In the genomic region with DNA sequence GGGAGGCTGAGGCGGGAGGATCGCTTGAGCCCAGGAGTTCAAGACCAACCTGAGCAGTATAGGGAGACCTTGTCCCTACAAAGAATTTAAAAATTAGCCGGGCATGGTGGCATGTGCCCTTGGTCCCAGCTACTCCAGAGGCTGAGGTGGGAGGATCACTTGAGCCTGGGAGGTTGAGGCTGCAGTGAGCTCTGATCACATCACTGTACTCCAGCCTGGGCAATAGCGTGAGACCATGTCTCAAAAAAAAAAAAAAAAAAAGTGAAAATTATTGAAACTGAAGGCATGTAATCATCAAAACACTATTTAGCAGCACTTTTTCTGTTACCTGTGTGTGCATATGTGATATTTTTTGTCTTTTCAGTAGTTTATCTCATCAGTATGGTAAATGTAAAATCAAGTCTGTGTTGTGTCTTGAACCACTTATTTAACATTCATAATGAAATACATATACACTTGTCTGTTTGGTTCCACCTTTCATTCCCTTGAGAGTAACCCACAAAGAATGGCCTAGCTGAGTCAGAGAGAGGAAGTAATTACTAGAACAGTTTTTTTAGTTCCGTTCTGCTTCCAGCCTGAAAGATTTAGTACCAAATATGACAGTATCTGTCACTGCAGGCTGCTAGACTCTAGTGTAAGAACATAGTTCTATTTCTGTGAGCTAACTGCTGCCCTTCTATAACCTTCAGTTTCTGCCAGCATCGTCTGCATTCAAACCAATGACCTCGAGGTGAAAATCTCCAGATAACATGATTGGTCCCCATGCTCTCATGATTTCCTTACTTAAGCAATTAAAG, we compare ENCODE assay signal across 1 cellular context.
TF ChIP-seq lines count a peak whose summit lies in the region.

No MANE protein-coding gene starts in this region.

TF ChIP-seq in K562, 482 proteins besides CTCF, POLR2A, EP300 and RAD21 (continued from another document and continues in another):
- TF ChIP-seq, protein P1, sequence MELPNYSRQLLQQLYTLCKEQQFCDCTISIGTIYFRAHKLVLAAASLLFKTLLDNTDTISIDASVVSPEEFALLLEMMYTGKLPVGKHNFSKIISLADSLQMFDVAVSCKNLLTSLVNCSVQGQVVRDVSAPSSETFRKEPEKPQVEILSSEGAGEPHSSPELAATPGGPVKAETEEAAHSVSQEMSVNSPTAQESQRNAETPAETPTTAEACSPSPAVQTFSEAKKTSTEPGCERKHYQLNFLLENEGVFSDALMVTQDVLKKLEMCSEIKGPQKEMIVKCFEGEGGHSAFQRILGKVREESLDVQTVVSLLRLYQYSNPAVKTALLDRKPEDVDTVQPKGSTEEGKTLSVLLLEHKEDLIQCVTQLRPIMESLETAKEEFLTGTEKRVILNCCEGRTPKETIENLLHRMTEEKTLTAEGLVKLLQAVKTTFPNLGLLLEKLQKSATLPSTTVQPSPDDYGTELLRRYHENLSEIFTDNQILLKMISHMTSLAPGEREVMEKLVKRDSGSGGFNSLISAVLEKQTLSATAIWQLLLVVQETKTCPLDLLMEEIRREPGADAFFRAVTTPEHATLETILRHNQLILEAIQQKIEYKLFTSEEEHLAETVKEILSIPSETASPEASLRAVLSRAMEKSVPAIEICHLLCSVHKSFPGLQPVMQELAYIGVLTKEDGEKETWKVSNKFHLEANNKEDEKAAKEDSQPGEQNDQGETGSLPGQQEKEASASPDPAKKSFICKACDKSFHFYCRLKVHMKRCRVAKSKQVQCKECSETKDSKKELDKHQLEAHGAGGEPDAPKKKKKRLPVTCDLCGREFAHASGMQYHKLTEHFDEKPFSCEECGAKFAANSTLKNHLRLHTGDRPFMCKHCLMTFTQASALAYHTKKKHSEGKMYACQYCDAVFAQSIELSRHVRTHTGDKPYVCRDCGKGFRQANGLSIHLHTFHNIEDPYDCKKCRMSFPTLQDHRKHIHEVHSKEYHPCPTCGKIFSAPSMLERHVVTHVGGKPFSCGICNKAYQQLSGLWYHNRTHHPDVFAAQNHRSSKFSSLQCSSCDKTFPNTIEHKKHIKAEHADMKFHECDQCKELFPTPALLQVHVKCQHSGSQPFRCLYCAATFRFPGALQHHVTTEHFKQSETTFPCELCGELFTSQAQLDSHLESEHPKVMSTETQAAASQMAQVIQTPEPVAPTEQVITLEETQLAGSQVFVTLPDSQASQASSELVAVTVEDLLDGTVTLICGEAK (IDR thresholded peaks at IDR 0.05): peak; percentile 55; the same call in 1 of the 2 replicates
- TF ChIP-seq, protein P1 (CRISPR knock-in tag; IDR thresholded peaks at IDR 0.05): no peak
- TF ChIP-seq, protein P2, sequence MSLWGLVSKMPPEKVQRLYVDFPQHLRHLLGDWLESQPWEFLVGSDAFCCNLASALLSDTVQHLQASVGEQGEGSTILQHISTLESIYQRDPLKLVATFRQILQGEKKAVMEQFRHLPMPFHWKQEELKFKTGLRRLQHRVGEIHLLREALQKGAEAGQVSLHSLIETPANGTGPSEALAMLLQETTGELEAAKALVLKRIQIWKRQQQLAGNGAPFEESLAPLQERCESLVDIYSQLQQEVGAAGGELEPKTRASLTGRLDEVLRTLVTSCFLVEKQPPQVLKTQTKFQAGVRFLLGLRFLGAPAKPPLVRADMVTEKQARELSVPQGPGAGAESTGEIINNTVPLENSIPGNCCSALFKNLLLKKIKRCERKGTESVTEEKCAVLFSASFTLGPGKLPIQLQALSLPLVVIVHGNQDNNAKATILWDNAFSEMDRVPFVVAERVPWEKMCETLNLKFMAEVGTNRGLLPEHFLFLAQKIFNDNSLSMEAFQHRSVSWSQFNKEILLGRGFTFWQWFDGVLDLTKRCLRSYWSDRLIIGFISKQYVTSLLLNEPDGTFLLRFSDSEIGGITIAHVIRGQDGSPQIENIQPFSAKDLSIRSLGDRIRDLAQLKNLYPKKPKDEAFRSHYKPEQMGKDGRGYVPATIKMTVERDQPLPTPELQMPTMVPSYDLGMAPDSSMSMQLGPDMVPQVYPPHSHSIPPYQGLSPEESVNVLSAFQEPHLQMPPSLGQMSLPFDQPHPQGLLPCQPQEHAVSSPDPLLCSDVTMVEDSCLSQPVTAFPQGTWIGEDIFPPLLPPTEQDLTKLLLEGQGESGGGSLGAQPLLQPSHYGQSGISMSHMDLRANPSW (CRISPR knock-in tag; IDR thresholded peaks at IDR 0.05): no peak
- TF ChIP-seq SREBF1 (IDR thresholded peaks at IDR 0.05; ENCODE audit: borderline replicate concordance, low read depth, low read length) (no peak), ATF7 (IDR thresholded peaks at IDR 0.05) (peak; percentile 49; the same call in 1 of the 2 replicates), POU5F1 (IDR thresholded peaks at IDR 0.05; ENCODE audit: borderline replicate concordance, low read depth, low read length, partially characterized antibody) (no peak), JUNB (CRISPR knock-in tag; conservative IDR thresholded peaks at IDR 0.05) (no peak), ZBTB7A (IDR thresholded peaks at IDR 0.05; ENCODE audit: borderline replicate concordance, control insufficient read depth, low read depth, low read length) (no peak), HIVEP1 (CRISPR knock-in tag; IDR thresholded peaks at IDR 0.05) (no peak), ADNP (tag; IDR thresholded peaks at IDR 0.05) (no peak), HMG20B (CRISPR knock-in tag; IDR thresholded peaks at IDR 0.05) (no peak), YY1 (IDR thresholded peaks at IDR 0.05; ENCODE audit: borderline replicate concordance in 1 of 3, control insufficient read depth in 1 of 3, extremely low read depth in 1 of 3, insufficient read depth in 3 of 3, insufficient read length in 1 of 3, insufficient replicate concordance in 2 of 3, low read depth in 1 of 3, low read length in 2 of 3) (no peak), NCOA1 (IDR thresholded peaks at IDR 0.05; ENCODE audit: low read depth) (peak; percentile 65; the same call in 1 of the 2 replicates), ILF3 (IDR thresholded peaks at IDR 0.05; ENCODE audit: borderline replicate concordance) (no peak), POLR2AphosphoS2 (IDR thresholded peaks at IDR 0.05; ENCODE audit: low read length) (no peak), ZNF121 (CRISPR knock-in tag; conservative IDR thresholded peaks at IDR 0.05) (no peak)
- TF ChIP-seq, protein P3, sequence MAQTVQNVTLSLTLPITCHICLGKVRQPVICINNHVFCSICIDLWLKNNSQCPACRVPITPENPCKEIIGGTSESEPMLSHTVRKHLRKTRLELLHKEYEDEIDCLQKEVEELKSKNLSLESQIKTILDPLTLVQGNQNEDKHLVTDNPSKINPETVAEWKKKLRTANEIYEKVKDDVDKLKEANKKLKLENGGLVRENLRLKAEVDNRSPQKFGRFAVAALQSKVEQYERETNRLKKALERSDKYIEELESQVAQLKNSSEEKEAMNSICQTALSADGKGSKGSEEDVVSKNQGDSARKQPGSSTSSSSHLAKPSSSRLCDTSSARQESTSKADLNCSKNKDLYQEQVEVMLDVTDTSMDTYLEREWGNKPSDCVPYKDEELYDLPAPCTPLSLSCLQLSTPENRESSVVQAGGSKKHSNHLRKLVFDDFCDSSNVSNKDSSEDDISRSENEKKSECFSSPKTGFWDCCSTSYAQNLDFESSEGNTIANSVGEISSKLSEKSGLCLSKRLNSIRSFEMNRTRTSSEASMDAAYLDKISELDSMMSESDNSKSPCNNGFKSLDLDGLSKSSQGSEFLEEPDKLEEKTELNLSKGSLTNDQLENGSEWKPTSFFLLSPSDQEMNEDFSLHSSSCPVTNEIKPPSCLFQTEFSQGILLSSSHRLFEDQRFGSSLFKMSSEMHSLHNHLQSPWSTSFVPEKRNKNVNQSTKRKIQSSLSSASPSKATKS (CRISPR knock-in tag; IDR thresholded peaks at IDR 0.05): no peak
- TF ChIP-seq, protein P4, sequence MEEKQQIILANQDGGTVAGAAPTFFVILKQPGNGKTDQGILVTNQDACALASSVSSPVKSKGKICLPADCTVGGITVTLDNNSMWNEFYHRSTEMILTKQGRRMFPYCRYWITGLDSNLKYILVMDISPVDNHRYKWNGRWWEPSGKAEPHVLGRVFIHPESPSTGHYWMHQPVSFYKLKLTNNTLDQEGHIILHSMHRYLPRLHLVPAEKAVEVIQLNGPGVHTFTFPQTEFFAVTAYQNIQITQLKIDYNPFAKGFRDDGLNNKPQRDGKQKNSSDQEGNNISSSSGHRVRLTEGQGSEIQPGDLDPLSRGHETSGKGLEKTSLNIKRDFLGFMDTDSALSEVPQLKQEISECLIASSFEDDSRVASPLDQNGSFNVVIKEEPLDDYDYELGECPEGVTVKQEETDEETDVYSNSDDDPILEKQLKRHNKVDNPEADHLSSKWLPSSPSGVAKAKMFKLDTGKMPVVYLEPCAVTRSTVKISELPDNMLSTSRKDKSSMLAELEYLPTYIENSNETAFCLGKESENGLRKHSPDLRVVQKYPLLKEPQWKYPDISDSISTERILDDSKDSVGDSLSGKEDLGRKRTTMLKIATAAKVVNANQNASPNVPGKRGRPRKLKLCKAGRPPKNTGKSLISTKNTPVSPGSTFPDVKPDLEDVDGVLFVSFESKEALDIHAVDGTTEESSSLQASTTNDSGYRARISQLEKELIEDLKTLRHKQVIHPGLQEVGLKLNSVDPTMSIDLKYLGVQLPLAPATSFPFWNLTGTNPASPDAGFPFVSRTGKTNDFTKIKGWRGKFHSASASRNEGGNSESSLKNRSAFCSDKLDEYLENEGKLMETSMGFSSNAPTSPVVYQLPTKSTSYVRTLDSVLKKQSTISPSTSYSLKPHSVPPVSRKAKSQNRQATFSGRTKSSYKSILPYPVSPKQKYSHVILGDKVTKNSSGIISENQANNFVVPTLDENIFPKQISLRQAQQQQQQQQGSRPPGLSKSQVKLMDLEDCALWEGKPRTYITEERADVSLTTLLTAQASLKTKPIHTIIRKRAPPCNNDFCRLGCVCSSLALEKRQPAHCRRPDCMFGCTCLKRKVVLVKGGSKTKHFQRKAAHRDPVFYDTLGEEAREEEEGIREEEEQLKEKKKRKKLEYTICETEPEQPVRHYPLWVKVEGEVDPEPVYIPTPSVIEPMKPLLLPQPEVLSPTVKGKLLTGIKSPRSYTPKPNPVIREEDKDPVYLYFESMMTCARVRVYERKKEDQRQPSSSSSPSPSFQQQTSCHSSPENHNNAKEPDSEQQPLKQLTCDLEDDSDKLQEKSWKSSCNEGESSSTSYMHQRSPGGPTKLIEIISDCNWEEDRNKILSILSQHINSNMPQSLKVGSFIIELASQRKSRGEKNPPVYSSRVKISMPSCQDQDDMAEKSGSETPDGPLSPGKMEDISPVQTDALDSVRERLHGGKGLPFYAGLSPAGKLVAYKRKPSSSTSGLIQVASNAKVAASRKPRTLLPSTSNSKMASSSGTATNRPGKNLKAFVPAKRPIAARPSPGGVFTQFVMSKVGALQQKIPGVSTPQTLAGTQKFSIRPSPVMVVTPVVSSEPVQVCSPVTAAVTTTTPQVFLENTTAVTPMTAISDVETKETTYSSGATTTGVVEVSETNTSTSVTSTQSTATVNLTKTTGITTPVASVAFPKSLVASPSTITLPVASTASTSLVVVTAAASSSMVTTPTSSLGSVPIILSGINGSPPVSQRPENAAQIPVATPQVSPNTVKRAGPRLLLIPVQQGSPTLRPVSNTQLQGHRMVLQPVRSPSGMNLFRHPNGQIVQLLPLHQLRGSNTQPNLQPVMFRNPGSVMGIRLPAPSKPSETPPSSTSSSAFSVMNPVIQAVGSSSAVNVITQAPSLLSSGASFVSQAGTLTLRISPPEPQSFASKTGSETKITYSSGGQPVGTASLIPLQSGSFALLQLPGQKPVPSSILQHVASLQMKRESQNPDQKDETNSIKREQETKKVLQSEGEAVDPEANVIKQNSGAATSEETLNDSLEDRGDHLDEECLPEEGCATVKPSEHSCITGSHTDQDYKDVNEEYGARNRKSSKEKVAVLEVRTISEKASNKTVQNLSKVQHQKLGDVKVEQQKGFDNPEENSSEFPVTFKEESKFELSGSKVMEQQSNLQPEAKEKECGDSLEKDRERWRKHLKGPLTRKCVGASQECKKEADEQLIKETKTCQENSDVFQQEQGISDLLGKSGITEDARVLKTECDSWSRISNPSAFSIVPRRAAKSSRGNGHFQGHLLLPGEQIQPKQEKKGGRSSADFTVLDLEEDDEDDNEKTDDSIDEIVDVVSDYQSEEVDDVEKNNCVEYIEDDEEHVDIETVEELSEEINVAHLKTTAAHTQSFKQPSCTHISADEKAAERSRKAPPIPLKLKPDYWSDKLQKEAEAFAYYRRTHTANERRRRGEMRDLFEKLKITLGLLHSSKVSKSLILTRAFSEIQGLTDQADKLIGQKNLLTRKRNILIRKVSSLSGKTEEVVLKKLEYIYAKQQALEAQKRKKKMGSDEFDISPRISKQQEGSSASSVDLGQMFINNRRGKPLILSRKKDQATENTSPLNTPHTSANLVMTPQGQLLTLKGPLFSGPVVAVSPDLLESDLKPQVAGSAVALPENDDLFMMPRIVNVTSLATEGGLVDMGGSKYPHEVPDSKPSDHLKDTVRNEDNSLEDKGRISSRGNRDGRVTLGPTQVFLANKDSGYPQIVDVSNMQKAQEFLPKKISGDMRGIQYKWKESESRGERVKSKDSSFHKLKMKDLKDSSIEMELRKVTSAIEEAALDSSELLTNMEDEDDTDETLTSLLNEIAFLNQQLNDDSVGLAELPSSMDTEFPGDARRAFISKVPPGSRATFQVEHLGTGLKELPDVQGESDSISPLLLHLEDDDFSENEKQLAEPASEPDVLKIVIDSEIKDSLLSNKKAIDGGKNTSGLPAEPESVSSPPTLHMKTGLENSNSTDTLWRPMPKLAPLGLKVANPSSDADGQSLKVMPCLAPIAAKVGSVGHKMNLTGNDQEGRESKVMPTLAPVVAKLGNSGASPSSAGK (IDR thresholded peaks at IDR 0.05): no peak
- TF ChIP-seq, protein P5, sequence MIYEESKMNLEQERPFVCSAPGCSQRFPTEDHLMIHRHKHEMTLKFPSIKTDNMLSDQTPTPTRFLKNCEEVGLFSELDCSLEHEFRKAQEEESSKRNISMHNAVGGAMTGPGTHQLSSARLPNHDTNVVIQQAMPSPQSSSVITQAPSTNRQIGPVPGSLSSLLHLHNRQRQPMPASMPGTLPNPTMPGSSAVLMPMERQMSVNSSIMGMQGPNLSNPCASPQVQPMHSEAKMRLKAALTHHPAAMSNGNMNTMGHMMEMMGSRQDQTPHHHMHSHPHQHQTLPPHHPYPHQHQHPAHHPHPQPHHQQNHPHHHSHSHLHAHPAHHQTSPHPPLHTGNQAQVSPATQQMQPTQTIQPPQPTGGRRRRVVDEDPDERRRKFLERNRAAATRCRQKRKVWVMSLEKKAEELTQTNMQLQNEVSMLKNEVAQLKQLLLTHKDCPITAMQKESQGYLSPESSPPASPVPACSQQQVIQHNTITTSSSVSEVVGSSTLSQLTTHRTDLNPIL (CRISPR knock-in tag; IDR thresholded peaks at IDR 0.05): no peak
